Comparison of ENCODE assay signal across 1 cellular context in genomic region chr5:106254784-106255183, GRCh38.
TF ChIP-seq lines count a peak whose summit lies in the region.

No MANE protein-coding gene starts in this region.

TF ChIP-seq in GM23338, 12 proteins besides CTCF, POLR2A, EP300 and RAD21 (continued from another document):
- TF ChIP-seq REST (IDR thresholded peaks at IDR 0.05; ENCODE audit: unreplicated experiment) = no peak
- TF ChIP-seq JUNB (IDR thresholded peaks at IDR 0.05; ENCODE audit: unreplicated experiment) = no peak
